Comparison of ENCODE assay signal across 19 cellular contexts in genomic region chr9:20987521-20987920, GRCh38.
"Had no signal": no experiment of that assay in that cellular context is flagged by ENCODE, and none has a peak within 500 bp of the region (broad histone marks: within the 10 kb centered on the region; RNA-seq: fewer than 3 reads in every experiment).

No MANE protein-coding gene starts in this region.

- H3K4me3 Mint-ChIP-seq: endodermal cell; natural killer cell treated with Interleukin-12 subunit alpha and Interleukin-12 subunit beta and Interleukin-15 and Interleukin-18, amount 100 ng/mL, for 72 hours; stimulated activated naive B cell treated with anti-CD40 and anti-IgM and Interleukin-4, amounts not matched to agents 10 μg/mL and 1 μg/mL and 100 μg/mL, for 72 hours had no signal

- H3K27me3 Mint-ChIP-seq: natural killer cell treated with Interleukin-12 subunit alpha and Interleukin-12 subunit beta and Interleukin-15 and Interleukin-18, amount 100 ng/mL, for 72 hours; stimulated activated naive B cell treated with anti-CD40 and anti-IgM and Interleukin-4, amounts not matched to agents 10 μg/mL and 1 μg/mL and 100 μg/mL, for 72 hours had no signal

- ATAC-seq: foreskin keratinocyte; left colon; left ventricle myocardium superior; natural killer cell treated with Interleukin-12 subunit alpha and Interleukin-12 subunit beta and Interleukin-15 and Interleukin-18, amount 100 ng/mL, for 72 hours; sciatic nerve; stimulated activated naive B cell treated with anti-CD40 and anti-IgM and Interleukin-4, amounts not matched to agents 10 μg/mL and 1 μg/mL and 100 μg/mL, for 72 hours had no signal

- H3K4me1 Mint-ChIP-seq: endodermal cell had no signal

- H3K9me3 Mint-ChIP-seq: endodermal cell; natural killer cell treated with Interleukin-12 subunit alpha and Interleukin-12 subunit beta and Interleukin-15 and Interleukin-18, amount 100 ng/mL, for 72 hours had no signal

- H3K27me3 ChIP-seq: foreskin keratinocyte, stomach had no signal

- H3K9me3 ChIP-seq: stomach, thoracic aorta had no signal

- DNase-seq: dermis blood vessel endothelial cell; endodermal cell; erythroblast; hippocampal formation; left colon; left ventricle myocardium superior; mesenchymal stem cell; midbrain; posterior cingulate gyrus; stimulated activated CD4-positive, alpha-beta T cell treated with anti-CD3 and anti-CD28 coated beads, Interleukin-2, amount 100 ng/mL, for 24 hours; stimulated activated CD4-positive, alpha-beta T cell treated with anti-CD3 and anti-CD28 coated beads, Interleukin-4, amount 100 ng/mL, for 4 hours; stimulated activated naive B cell treated with anti-CD40 and anti-IgM and Interleukin-4, amounts not matched to agents 10 μg/mL and 1 μg/mL and 100 μg/mL, for 72 hours; stomach; substantia nigra had no signal

- H3K4me1 ChIP-seq: foreskin keratinocyte had no signal

- H3K27ac Mint-ChIP-seq: endodermal cell; natural killer cell treated with Interleukin-12 subunit alpha and Interleukin-12 subunit beta and Interleukin-15 and Interleukin-18, amount 100 ng/mL, for 72 hours; stimulated activated naive B cell treated with anti-CD40 and anti-IgM and Interleukin-4, amounts not matched to agents 10 μg/mL and 1 μg/mL and 100 μg/mL, for 72 hours had no signal

- H3K4me3 ChIP-seq: lung, stomach, thoracic aorta had no signal
